Comparison of ENCODE assay signal across 9 cellular contexts in the genomic region with DNA sequence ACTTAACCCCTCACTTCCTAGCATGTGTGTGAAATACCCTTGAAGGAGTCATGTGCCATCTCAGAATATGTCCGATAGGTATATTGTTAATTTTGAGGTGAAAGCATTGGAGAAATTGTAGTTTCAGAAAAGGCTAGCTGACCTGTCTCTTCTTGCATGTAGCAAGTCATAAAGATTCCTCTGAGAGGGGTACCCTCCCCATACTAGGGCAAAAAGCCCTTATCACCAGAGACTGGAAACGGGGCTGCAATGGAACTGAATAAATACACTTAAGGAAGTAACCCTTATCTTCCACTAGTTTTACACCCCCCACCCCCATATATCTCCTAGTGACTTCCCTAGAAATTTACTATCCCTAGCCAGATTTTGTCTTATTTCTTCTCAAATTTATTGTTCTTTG. TPM values are rescaled to one million over a fixed set of nuclear protein-coding genes. Genes with fewer than 3 reads are reported as not detected.
DNase-seq lines count a peak whose midpoint lies in the region; ATAC-seq, FAIRE-seq and TF ChIP-seq lines count a peak whose summit lies in the region.
"Had no signal": no experiment of that assay in that cellular context is flagged by ENCODE, and none has a peak within 500 bp of the region (broad histone marks: within the 10 kb centered on the region; RNA-seq: fewer than 3 reads in every experiment).

No MANE protein-coding gene starts in this region.

- H3K9me3 ChIP-seq in astrocyte (ENCODE audit: insufficient read depth, low read depth, low read length) (no peaks in the 10 kb centered on the region), HAP-1 (no peaks in the 10 kb centered on the region)

- H3K4me3 ChIP-seq in astrocyte (ENCODE audit: insufficient read depth, low read depth, low read length) (peak overlapping the region; percentile 56), HAP-1 (no peak overlapping the region; the same call in 1 of the 2 replicates)

- H3K36me3 ChIP-seq in astrocyte (ENCODE audit: insufficient read depth, low read length) (peaks cover 24% of the 10 kb centered on the region), HAP-1 (replicated peaks) (peaks cover 31% of the 10 kb centered on the region)

- H3K4me3 Mint-ChIP-seq in activated naive CD4-positive, alpha-beta T cell treated with anti-CD3 and anti-CD28 coated beads for 36 hours = peak overlapping the region; percentile 97
- H3K4me3 Mint-ChIP-seq in astrocyte (ENCODE audit: unreplicated experiment) (peak overlapping the region; percentile 98), memory B cell (peak overlapping the region; percentile 99), type B pancreatic cell (peak overlapping the region; percentile 97)

- no peak for TF ChIP-seq CTCF in astrocyte (IDR thresholded peaks at IDR 0.05; ENCODE audit: insufficient read depth, low read depth, low read length)
- no peak for TF ChIP-seq CTCF in type B pancreatic cell (conservative IDR thresholded peaks at IDR 0.05)

- no peaks in the 10 kb centered on the region for H3K9me3 Mint-ChIP-seq in activated naive CD4-positive, alpha-beta T cell treated with anti-CD3 and anti-CD28 coated beads for 36 hours
- H3K9me3 Mint-ChIP-seq in astrocyte (ENCODE audit: unreplicated experiment) = no peaks in the 10 kb centered on the region
- H3K9me3 Mint-ChIP-seq in memory B cell = no peaks in the 10 kb centered on the region
- H3K9me3 Mint-ChIP-seq in type B pancreatic cell = no peaks in the 10 kb centered on the region

- H3K27me3 ChIP-seq in astrocyte (ENCODE audit: insufficient read depth, low read length) (no peaks in the 10 kb centered on the region), HAP-1 (ENCODE audit: low read depth) (no peaks in the 10 kb centered on the region)

- intact Hi-C loops in activated naive CD4-positive, alpha-beta T cell treated with anti-CD3 and anti-CD28 coated beads for 36 hours (cut with micrococcal nuclease) = loop anchor here (2.0 to 5.0 kb wide), 4 partner anchors 253 to 964 kb away; a partner anchor contains a TSS

- H3K4me2 ChIP-seq in astrocyte (ENCODE audit: low read length) = peak overlapping the region; percentile 91

- peaks cover 28% of the 10 kb centered on the region for H3K4me1 Mint-ChIP-seq in activated naive CD4-positive, alpha-beta T cell treated with anti-CD3 and anti-CD28 coated beads for 36 hours (ENCODE audit: low read depth)
- peaks cover 3% of the 10 kb centered on the region for H3K4me1 Mint-ChIP-seq in astrocyte (ENCODE audit: low read depth, unreplicated experiment)
- peaks cover 21% of the 10 kb centered on the region for H3K4me1 Mint-ChIP-seq in memory B cell
- peaks cover 31% of the 10 kb centered on the region for H3K4me1 Mint-ChIP-seq in type B pancreatic cell (ENCODE audit: unreplicated experiment)

- H3K4me1 ChIP-seq in astrocyte (ENCODE audit: insufficient read depth, low read length) (peaks cover 8% of the 10 kb centered on the region), HAP-1 (peaks cover 3% of the 10 kb centered on the region; the same call in 1 of the 2 replicates)

- H3K27me3 Mint-ChIP-seq in activated naive CD4-positive, alpha-beta T cell treated with anti-CD3 and anti-CD28 coated beads for 36 hours (ENCODE audit: low read depth) = no peaks in the 10 kb centered on the region
- H3K27me3 Mint-ChIP-seq in astrocyte (ENCODE audit: low read depth, unreplicated experiment) (no peaks in the 10 kb centered on the region), memory B cell (no peaks in the 10 kb centered on the region), type B pancreatic cell (no peaks in the 10 kb centered on the region)

- H4K20me1 ChIP-seq in astrocyte (ENCODE audit: insufficient read depth, low read length) = peaks cover 5% of the 10 kb centered on the region

- ATAC-seq in memory B cell (ENCODE audit: low read depth) (no peak), GM18517 (IDR thresholded peaks at IDR 0.05; ENCODE audit: unreplicated experiment) (no peak)

- no peak overlapping the region for H3K27ac Mint-ChIP-seq in activated naive CD4-positive, alpha-beta T cell treated with anti-CD3 and anti-CD28 coated beads for 36 hours
- H3K27ac Mint-ChIP-seq in astrocyte (ENCODE audit: unreplicated experiment) (no peak overlapping the region), memory B cell (peak overlapping the region; percentile 99), type B pancreatic cell (peak overlapping the region; percentile 95)

- no peak for DNase-seq in activated naive CD4-positive, alpha-beta T cell treated with anti-CD3 and anti-CD28 coated beads for 36 hours
- DNase-seq in activated naive CD4-positive, alpha-beta T cell treated with Interleukin-2 at 50 U/mL for 16 hours = no peak
- DNase-seq in astrocyte (ENCODE audit: low read depth) (no peak), memory B cell (ENCODE audit: low spot score in 2 of 2) (no peak), type B pancreatic cell (ENCODE audit: extremely low spot score, unreplicated experiment) (no peak), NCI-H2029 treated with DMSO at 0.1 percent for 48 hours (lab: John Stamatoyannopoulos, UW) (no peak), HAP-1 (ENCODE audit: low spot score in 2 of 2) (no peak)
- DNase-seq: NCI-H446 had no signal

- H3K27ac ChIP-seq in astrocyte (ENCODE audit: low read depth, low read length) = no peak overlapping the region

- peak overlapping the region; percentile 98 for H3K9ac ChIP-seq in astrocyte (ENCODE audit: low read length)

- CTCF ChIA-PET in activated naive CD4-positive, alpha-beta T cell treated with anti-CD3 and anti-CD28 coated beads for 36 hours (lab: Charles Lee) = interaction anchor here (0.7 to 2.2 kb wide), 2 partner anchors 106 to 151 kb away, joined by 3 to 10 read pairs; a partner anchor contains a TSS

- FAIRE-seq in astrocyte (lab: Jason Lieb, UNC) = no peak

- peaks cover 33% of the 10 kb centered on the region for H3K79me2 ChIP-seq in astrocyte (ENCODE audit: insufficient read depth, low read length)

- peaks cover 5% of the 10 kb centered on the region for H3K36me3 Mint-ChIP-seq in activated naive CD4-positive, alpha-beta T cell treated with anti-CD3 and anti-CD28 coated beads for 36 hours (ENCODE audit: low read depth)
- H3K36me3 Mint-ChIP-seq in astrocyte (ENCODE audit: low read depth, unreplicated experiment) (peaks cover 16% of the 10 kb centered on the region), memory B cell (peaks cover 5% of the 10 kb centered on the region), type B pancreatic cell (peaks cover 29% of the 10 kb centered on the region)

- in situ Hi-C loops in HAP-1 (cut with MboI; ENCODE audit: low sequenced_read_pairs) = no loop called here

- H2AFZ ChIP-seq in astrocyte (ENCODE audit: low read depth, low read length) = peak overlapping the region; percentile 70

RNA-seq across cellular contexts. Expression of a gene that starts 1.8 kb away (rescaled TPM):
- total RNA-seq in activated naive CD4-positive, alpha-beta T cell treated with anti-CD3 and anti-CD28 coated beads for 36 hours = 100 to 1,000 TPM; 151 to 164 TPM
- 105 and 106 TPM in 2 replicates for total RNA-seq in astrocyte
- 102 TPM in 2 replicates for total RNA-seq in type B pancreatic cell (ENCODE audit: low replicate concordance)

RNA-seq across cellular contexts. Expression of a gene that starts 6.8 kb away (rescaled TPM):
- under 1 TPM; 0.60 to 0.81 TPM for total RNA-seq in activated naive CD4-positive, alpha-beta T cell treated with anti-CD3 and anti-CD28 coated beads for 36 hours
- 83.6 and 93.2 TPM in 2 replicates for total RNA-seq in astrocyte
- 63.4 and 74.0 TPM in 2 replicates for total RNA-seq in type B pancreatic cell (ENCODE audit: low replicate concordance)

RNA-seq across cellular contexts. Expression of a gene that starts 28.3 kb away (rescaled TPM):
- under 1 TPM in 1 of 2 experiments, not detected in 1; 0.35 TPM for total RNA-seq in activated naive CD4-positive, alpha-beta T cell treated with anti-CD3 and anti-CD28 coated beads for 36 hours
- total RNA-seq in astrocyte (16.8 and 19.4 TPM in 2 replicates), type B pancreatic cell (ENCODE audit: low replicate concordance) (19.0 and 23.0 TPM in 2 replicates)

RNA-seq across cellular contexts. Expression of a gene that starts 30.7 kb away (rescaled TPM):
- 10 to 100 TPM; 17.6 to 21.1 TPM for total RNA-seq in activated naive CD4-positive, alpha-beta T cell treated with anti-CD3 and anti-CD28 coated beads for 36 hours
- total RNA-seq in astrocyte (10.3 and 17.4 TPM in 2 replicates), type B pancreatic cell (ENCODE audit: low replicate concordance) (12.3 and 24.6 TPM in 2 replicates)

RNA-seq across cellular contexts. Expression of a gene that starts 45.3 kb away (rescaled TPM):
- total RNA-seq in activated naive CD4-positive, alpha-beta T cell treated with anti-CD3 and anti-CD28 coated beads for 36 hours = under 1 TPM in 1 of 2 experiments, not detected in 1; 0.32 TPM
- total RNA-seq in astrocyte = 0.48 and 0.64 TPM in 2 replicates
- total RNA-seq in type B pancreatic cell (ENCODE audit: low replicate concordance) = 1.3 and 2.5 TPM in 2 replicates

Comparison
In these comparisons a context has a peak if more than half of its experiments do, and no peak if none do; other contexts are left out.
1. H3K27ac Mint-ChIP-seq: peak in memory B cell (single experiment) and type B pancreatic cell (single experiment); none in activated naive CD4-positive, alpha-beta T cell treated with anti-CD3 and anti-CD28 coated beads for 36 hours (single experiment) and astrocyte (single experiment).
2. RNA of a gene that starts 6.8 kb away (total RNA-seq): 83.6 to 93.2 TPM in astrocyte and 63.4 to 74.0 TPM in type B pancreatic cell; 0.60 to 0.81 TPM in activated naive CD4-positive, alpha-beta T cell treated with anti-CD3 and anti-CD28 coated beads for 36 hours; every median in the first group is over 10 times any median in the second.
3. RNA of a gene that starts 28.3 kb away (total RNA-seq): 19.0 to 23.0 TPM in type B pancreatic cell and 16.8 to 19.4 TPM in astrocyte; 0.35 TPM in activated naive CD4-positive, alpha-beta T cell treated with anti-CD3 and anti-CD28 coated beads for 36 hours; every median in the first group is over 10 times any median in the second.
4. Peak in every context shown above with its lines, with median percentiles within 50 percentile points of each other: H3K4me3 Mint-ChIP-seq.